Comparison of ENCODE assay signal across 16 cellular contexts in the genomic region with DNA sequence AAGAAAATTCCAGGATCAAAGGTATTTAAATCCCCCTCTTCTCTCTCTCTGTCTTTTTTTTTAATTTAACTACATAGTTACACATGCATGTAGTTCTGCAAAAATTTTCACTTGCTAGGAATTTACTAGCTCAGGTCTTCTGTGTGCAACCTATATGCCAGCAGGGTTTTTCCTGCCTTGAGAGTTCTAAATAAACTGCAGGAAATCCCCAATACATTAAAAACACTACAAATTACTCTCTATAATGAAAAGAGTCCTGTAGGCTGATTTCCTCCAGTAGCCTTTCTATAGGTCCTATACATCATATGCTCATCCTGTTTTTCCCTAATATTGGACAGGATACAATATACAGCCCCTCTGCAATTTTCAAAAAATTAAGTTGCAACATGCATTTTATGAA.
"Had no signal": no experiment of that assay in that cellular context is flagged by ENCODE, and none has a peak within 500 bp of the region (broad histone marks: within the 10 kb centered on the region; RNA-seq: fewer than 3 reads in every experiment).

No MANE protein-coding gene starts in this region.

- ATAC-seq: activated CD8-positive, alpha-beta memory T cell treated with anti-CD3 and anti-CD28 coated beads, Interleukin-2, amount 10 ng/mL, durations not matched to agents 7 days and 5 days had no signal

- DNase-seq: activated B cell treated with CpG ODN at 0.5 μM for 24 hours; activated CD4-positive, alpha-beta T cell treated with anti-CD3 and anti-CD28 coated beads for 1 hour; activated CD4-positive, alpha-beta T cell treated with anti-CD3 and anti-CD28 coated beads, Interleukin-2, amount 10 ng/mL, durations not matched to agents 24 days and 14 days; activated CD4-positive, alpha-beta T cell treated with anti-CD3 and anti-CD28 coated beads, Interleukin-2, amount 50 U/mL, for 48 hours; activated CD8-positive, alpha-beta memory T cell treated with anti-CD3 and anti-CD28 coated beads, Interleukin-2, amount 10 ng/mL, durations not matched to agents 7 days and 5 days; activated effector memory CD4-positive, alpha-beta T cell treated with Interleukin-2 at 50 U/mL for 16 hours; activated naive CD4-positive, alpha-beta T cell; activated T-cell treated with anti-CD3 and anti-CD28 coated beads, Interleukin-2, amount 50 U/mL, for 24 hours; cerebellar nuclear complex; NCI-H1092; NCI-H2029; NCI-H2107; NCI-H226; NCI-H774; SIG-M5; T-helper 1 cell had no signal
